In the genomic region with DNA sequence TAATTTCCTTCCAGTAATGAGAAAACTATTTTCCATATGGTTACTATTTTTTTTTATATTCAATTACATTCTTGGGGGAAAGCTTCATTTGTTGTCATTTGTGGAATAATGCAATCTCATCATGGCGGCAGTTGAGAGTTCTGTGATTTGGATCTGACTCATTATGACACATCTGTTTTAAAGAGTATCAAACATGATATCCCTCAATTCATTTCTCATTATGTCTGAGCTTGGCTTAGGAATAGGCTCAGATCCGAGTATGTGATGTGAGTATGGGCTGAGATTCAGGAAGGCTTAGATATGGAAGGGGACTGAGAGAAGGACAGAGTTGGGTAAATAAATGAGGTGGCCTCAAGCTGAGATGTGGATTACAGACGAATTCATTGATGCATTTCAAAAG, we compare ENCODE assay signal across 18 cellular contexts.
DNase-seq lines count a peak whose midpoint lies in the region; ATAC-seq and TF ChIP-seq lines count a peak whose summit lies in the region.
"Had no signal": no experiment of that assay in that cellular context is flagged by ENCODE, and none has a peak within 500 bp of the region (broad histone marks: within the 10 kb centered on the region; RNA-seq: fewer than 3 reads in every experiment).

No MANE protein-coding gene starts in this region.

- no peaks in the 10 kb centered on the region for H3K4me1 Mint-ChIP-seq in CD8-positive, alpha-beta memory T cell
- H3K4me1 Mint-ChIP-seq: activated T-helper 17 cell treated with anti-CD3 and anti-CD28 coated beads, Interleukin-2, amount 50 U/mL, for 72 hours; T-helper 17 cell had no signal

- no peaks in the 10 kb centered on the region for H3K27me3 ChIP-seq in foreskin keratinocyte
- no peaks in the 10 kb centered on the region for H3K27me3 ChIP-seq in CD8-positive, alpha-beta memory T cell (ENCODE audit: insufficient read depth, low read length, poor library complexity, severe bottlenecking)
- H3K27me3 ChIP-seq in Karpas-422 (ENCODE audit: low read length), result no peaks in the 10 kb centered on the region; the same call in 1 of the 2 replicates
- H3K27me3 ChIP-seq: BLaER1 had no signal

- in situ Hi-C loops in astrocyte of the spinal cord (cut with HindIII; ENCODE audit: low sequenced_read_pairs), result no loop called here

- H2AFZ ChIP-seq in Karpas-422 (ENCODE audit: low read length), result no peak overlapping the region

- H4K20me1 ChIP-seq in Karpas-422 (ENCODE audit: insufficient read depth, low read depth, low read length), result no peaks in the 10 kb centered on the region
- H4K20me1 ChIP-seq: BLaER1 had no signal

- no peaks in the 10 kb centered on the region for H3K36me3 ChIP-seq in CD8-positive, alpha-beta memory T cell (ENCODE audit: insufficient read depth, low read length)
- no peaks in the 10 kb centered on the region for H3K36me3 ChIP-seq in Karpas-422 (ENCODE audit: insufficient read depth, low read length)
- H3K36me3 ChIP-seq: BLaER1 had no signal

- H3K4me1 ChIP-seq in foreskin keratinocyte, result no peaks in the 10 kb centered on the region
- no peaks in the 10 kb centered on the region for H3K4me1 ChIP-seq in CD8-positive, alpha-beta memory T cell (ENCODE audit: insufficient read depth, low read length)
- H3K4me1 ChIP-seq in Karpas-422 (ENCODE audit: low read length), result no peaks in the 10 kb centered on the region
- H3K4me1 ChIP-seq: BLaER1 had no signal

- no peak for TF ChIP-seq CTCF in AG09309 (IDR thresholded peaks at IDR 0.05; ENCODE audit: control insufficient read depth, insufficient read depth, low read depth, low read length, missing control alignments)
- TF ChIP-seq CTCF in astrocyte of the spinal cord (IDR thresholded peaks at IDR 0.05; ENCODE audit: low read depth, low read length), result no peak
- TF ChIP-seq CTCF in foreskin keratinocyte (conservative IDR thresholded peaks at IDR 0.05), result no peak

- H3K9me3 Mint-ChIP-seq in CD8-positive, alpha-beta memory T cell, result peaks cover 5 to 24% (median 6%) of the 10 kb centered on the region in 5 donors

- CTCF ChIA-PET in CD8-positive, alpha-beta memory T cell (lab: Charles Lee), result no interaction called here

- H3K36me3 Mint-ChIP-seq in CD8-positive, alpha-beta memory T cell, result no peaks in the 10 kb centered on the region
- H3K36me3 Mint-ChIP-seq: type B pancreatic cell had no signal

- ATAC-seq in foreskin keratinocyte, result peak; percentile 77
- no peak for ATAC-seq in HG03565 (IDR thresholded peaks at IDR 0.05; ENCODE audit: unreplicated experiment)
- no peak for ATAC-seq in GM19467 (IDR thresholded peaks at IDR 0.05; ENCODE audit: unreplicated experiment)
- ATAC-seq: activated T-helper 17 cell treated with anti-CD3 and anti-CD28 coated beads, Interleukin-2, amount 50 U/mL, for 72 hours; HepG2; T-helper 17 cell had no signal

- no peak overlapping the region for H3K27ac Mint-ChIP-seq in CD8-positive, alpha-beta memory T cell
- H3K27ac Mint-ChIP-seq: activated T-helper 17 cell treated with anti-CD3 and anti-CD28 coated beads, Interleukin-2, amount 50 U/mL, for 72 hours; T-helper 17 cell; type B pancreatic cell had no signal

- POLR2A ChIA-PET in CD8-positive, alpha-beta memory T cell (lab: Charles Lee), result no interaction called here

- no peak overlapping the region for H3K4me2 ChIP-seq in Karpas-422 (ENCODE audit: low read depth, low read length, poor library complexity, severe bottlenecking)
- H3K4me2 ChIP-seq: BLaER1 had no signal

- DNase-seq in AG09309 (ENCODE audit: low read depth), result peak; percentile 69
- peak; percentile 65 for DNase-seq in HT1080 (ENCODE audit: low read depth)
- DNase-seq in astrocyte of the spinal cord (ENCODE audit: low read depth, low spot score), result peak; percentile 75
- DNase-seq in foreskin keratinocyte, result peak; percentile 11 to 64
- no peak for DNase-seq in CD8-positive, alpha-beta memory T cell
- no peak for DNase-seq in Karpas-422
- DNase-seq: aorta; head of caudate nucleus; NCI-H1105; NCI-H2227 treated with DMSO at 0.1 percent for 48 hours; stimulated activated CD8-positive, alpha-beta memory T cell treated with anti-CD3 and anti-CD28 coated beads, Interleukin-4, amount 100 ng/mL, for 48 hours; T-helper 17 cell had no signal

- H3K27ac ChIP-seq in foreskin keratinocyte (peak overlapping the region; percentile 63), Karpas-422 (ENCODE audit: low read length) (no peak overlapping the region)
- no peak overlapping the region for H3K27ac ChIP-seq in CD8-positive, alpha-beta memory T cell (ENCODE audit: low read depth, low read length)
- H3K27ac ChIP-seq: BLaER1 had no signal

- no peaks in the 10 kb centered on the region for H3K27me3 Mint-ChIP-seq in CD8-positive, alpha-beta memory T cell
- H3K27me3 Mint-ChIP-seq: activated T-helper 17 cell treated with anti-CD3 and anti-CD28 coated beads, Interleukin-2, amount 50 U/mL, for 72 hours; T-helper 17 cell; type B pancreatic cell had no signal

- no peak overlapping the region for H3K9ac ChIP-seq in Karpas-422 (ENCODE audit: low read length)
- H3K9ac ChIP-seq: BLaER1 had no signal

- no peaks in the 10 kb centered on the region for H3K9me3 ChIP-seq in CD8-positive, alpha-beta memory T cell (ENCODE audit: low read length)
- peaks cover 3% of the 10 kb centered on the region; the same call in 1 of the 2 replicates for H3K9me3 ChIP-seq in Karpas-422 (ENCODE audit: low read length)
- H3K9me3 ChIP-seq: BLaER1 had no signal

- no peak overlapping the region for H3K4me3 Mint-ChIP-seq in CD8-positive, alpha-beta memory T cell
- H3K4me3 Mint-ChIP-seq: activated T-helper 17 cell treated with anti-CD3 and anti-CD28 coated beads, Interleukin-2, amount 50 U/mL, for 72 hours; T-helper 17 cell; type B pancreatic cell had no signal

- H3K9me2 ChIP-seq in Karpas-422 (replicated peaks; ENCODE audit: insufficient read depth, low read length), result no peaks in the 10 kb centered on the region

- H3K79me2 ChIP-seq in Karpas-422 (ENCODE audit: low read length), result no peaks in the 10 kb centered on the region

- no peak overlapping the region for H3K4me3 ChIP-seq in AG09309 (ENCODE audit: control insufficient read depth, low read depth, low read length)
- H3K4me3 ChIP-seq in astrocyte of the spinal cord (ENCODE audit: low read depth, low read length), result no peak overlapping the region
- H3K4me3 ChIP-seq in CD8-positive, alpha-beta memory T cell (ENCODE audit: low read length), result no peak overlapping the region
- no peak overlapping the region for H3K4me3 ChIP-seq in Karpas-422 (ENCODE audit: low read length)
- H3K4me3 ChIP-seq: BLaER1 had no signal

Comparison
In these comparisons a context has a peak if more than half of its experiments do, and no peak if none do; other contexts are left out.
1. DNase-seq: peak in AG09309 (single experiment), HT1080 (single experiment), astrocyte of the spinal cord (single experiment) and foreskin keratinocyte (2 of 2); none in CD8-positive, alpha-beta memory T cell (0 of 5) and Karpas-422 (single experiment).